Comparison of ENCODE assay signal across 8 cellular contexts in the genomic region with DNA sequence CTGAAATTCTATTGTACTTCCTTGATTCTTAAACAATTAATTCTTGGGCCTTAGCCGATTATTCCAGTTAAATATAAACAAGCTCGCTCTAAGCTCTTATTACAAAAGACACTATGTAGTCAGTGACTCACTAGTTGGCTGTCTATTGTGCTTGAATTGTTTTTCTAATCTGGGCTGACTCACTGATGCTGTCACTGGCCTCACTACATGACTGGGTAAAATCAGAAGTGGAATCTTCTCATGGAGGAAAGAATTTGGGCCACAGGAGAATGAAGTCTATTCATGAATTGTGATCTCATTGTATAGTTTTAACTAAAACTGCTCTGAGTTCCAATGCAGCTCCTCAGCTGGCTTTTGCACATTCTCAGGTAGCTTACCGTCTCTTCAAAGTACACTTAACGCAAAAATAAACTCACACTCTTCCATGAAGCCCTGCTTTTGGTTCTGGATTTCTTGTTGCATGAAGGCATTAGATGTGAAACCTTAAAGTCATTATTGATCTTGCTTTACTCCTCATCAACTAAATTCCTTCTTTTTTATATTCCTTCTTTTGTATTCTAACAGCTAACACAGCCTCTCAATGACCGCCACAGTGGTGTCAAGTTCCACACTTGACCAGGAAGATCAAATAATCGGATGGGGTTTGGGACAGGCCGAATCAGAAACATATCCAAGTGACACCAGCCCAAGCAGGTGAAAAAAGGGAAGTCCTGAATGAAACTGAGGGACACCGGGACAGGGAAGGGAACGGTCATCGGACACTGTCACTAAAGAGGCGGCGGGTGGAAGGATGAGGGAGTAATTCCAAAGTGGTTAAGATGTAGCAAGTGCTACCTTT.
DNase-seq lines count a peak whose midpoint lies in the region; ATAC-seq and TF ChIP-seq lines count a peak whose summit lies in the region.

No MANE protein-coding gene starts in this region.

- H3K27ac ChIP-seq in IMR-90 (ENCODE audit: insufficient read depth, low read length) (peak overlapping the region; percentile 56), skin epidermis (peak overlapping the region in 14 of 21 experiments; percentile 16 to 74 (median 39))

- H3K36me3 ChIP-seq in IMR-90 (ENCODE audit: control insufficient read depth, insufficient read depth, low read length) = peaks cover 12% of the 10 kb centered on the region

- TF ChIP-seq RAD21 in IMR-90 (IDR thresholded peaks at IDR 0.05; ENCODE audit: low read length) = 0 out of 2 replicates have a peak, but pooled peaks have one; percentile 8

- TF ChIP-seq POLR2A in IMR-90 (IDR thresholded peaks at IDR 0.05; ENCODE audit: low read depth, low read length) = no peak

- peaks cover 5 to 20% of the 10 kb centered on the region in 2 experiments for H3K79me1 ChIP-seq in IMR-90 (ENCODE audit: low read depth in 1 of 2, low read length in 2 of 2)

- peak overlapping the region; percentile 92 for H2AK5ac ChIP-seq in IMR-90 (ENCODE audit: low read depth, low read length)

- dilution Hi-C loops in IMR-90 (cut with HindIII; ENCODE audit: low sequenced_read_pairs, unreplicated experiment) = no loop called here

- H3K4me2 ChIP-seq in IMR-90 (ENCODE audit: low read depth, low read length) = peak overlapping the region; percentile 64

- H2AK9ac ChIP-seq in IMR-90 (replicated peaks; ENCODE audit: low read depth, low read length, poor library complexity) = peak overlapping the region; percentile 33

- H2BK20ac ChIP-seq in IMR-90 (ENCODE audit: low read depth, low read length) = peak overlapping the region; percentile 72

- no peaks in the 10 kb centered on the region for H3K9me3 ChIP-seq in IMR-90 (ENCODE audit: control insufficient read depth, insufficient read depth, low read length)

- ATAC-seq in IMR-90 (ENCODE audit: low read depth) = peak; percentile 97
- ATAC-seq in GM21390 (IDR thresholded peaks at IDR 0.05; ENCODE audit: unreplicated experiment) = no peak
- no peak for ATAC-seq in GM18511 (IDR thresholded peaks at IDR 0.05; ENCODE audit: unreplicated experiment)

- BruUV-seq in IMR-90 (replicated peaks; lab: Mats Ljungman, UMichigan) = no TSS peak

- H2BK5ac ChIP-seq in IMR-90 (ENCODE audit: low read depth, low read length, poor library complexity, severe bottlenecking) = peak overlapping the region; percentile 78

- H3K4me3 ChIP-seq in IMR-90 (ENCODE audit: insufficient read depth, low read depth, low read length) (no peak overlapping the region), skin epidermis (no peak overlapping the region)

- H3K14ac ChIP-seq in IMR-90 (replicated peaks; ENCODE audit: low read depth, low read length) = peak overlapping the region; percentile 79

- peaks cover 14% of the 10 kb centered on the region for H3K9me1 ChIP-seq in IMR-90 (ENCODE audit: insufficient read depth, low read length)

- WGBS in IMR-90 (ENCODE audit: extremely low coverage in 2 of 2, insufficient read length in 1 of 2), 2 experiments = no CpG with 5 or more reads among the region's 12 CpGs

- in situ Hi-C loops in IMR-90 (cut with MboI; ENCODE audit: low sequenced_read_pairs) = no loop called here

- peak; percentile 86 for DNase-seq in AG09319 (ENCODE audit: extremely low read depth, low read depth)
- DNase-seq in IMR-90 = peak; percentile 99
- peak; percentile 99 for DNase-seq in amniotic epithelial cell (ENCODE audit: low read depth)
- peak; percentile 11 to 93 for DNase-seq in hippocampal formation (lab: John Stamatoyannopoulos, UW)
- DNase-seq in GM20000 (ENCODE audit: low spot score) = no peak

- peak overlapping the region; percentile 74 for H4K91ac ChIP-seq in IMR-90 (ENCODE audit: insufficient read depth, low read depth, low read length)

- H4K8ac ChIP-seq in IMR-90 (ENCODE audit: low read depth in 2 of 2, low read length in 2 of 2) = peak overlapping the region; percentile 6 to 38; a peak in 1 of 4 replicates

- peak overlapping the region; percentile 80 for H2BK120ac ChIP-seq in IMR-90 (ENCODE audit: low read depth, low read length)

- peak overlapping the region; percentile 60 for H3K18ac ChIP-seq in IMR-90 (ENCODE audit: low read depth, low read length)

- H3K27me3 ChIP-seq in IMR-90 (ENCODE audit: control insufficient read depth, insufficient read depth, low read length) = no peaks in the 10 kb centered on the region

- CTCF ChIA-PET in IMR-90 (lab: Yijun Ruan, JAX) = no interaction called here

- H3K9ac ChIP-seq in IMR-90 (ENCODE audit: low read depth, low read length) = no peak overlapping the region

- POLR2A ChIA-PET in IMR-90 (lab: Charles Lee; ENCODE audit: unreplicated experiment) = interaction anchor here (1.0 kb wide), 1 partner anchor 259 kb away, joined by 3 read pairs; no protein-coding TSS in a partner anchor

- H4K5ac ChIP-seq in IMR-90 (ENCODE audit: low read depth, low read length) = 0 out of 2 replicates have a peak overlapping the region, but pooled peaks have one; percentile 1

- peaks cover 10% of the 10 kb centered on the region for H3K4me1 ChIP-seq in IMR-90 (ENCODE audit: control insufficient read depth, insufficient read depth, low read length)

- H3K4ac ChIP-seq in IMR-90 (ENCODE audit: low read depth, low read length) = peak overlapping the region; percentile 67

- intact Hi-C loops in IMR-90 (cut with micrococcal nuclease) = loop anchor here (1.0 kb wide), 1 partner anchor 264 kb away; no protein-coding TSS in a partner anchor

- H2BK15ac ChIP-seq in IMR-90 (ENCODE audit: low read depth, low read length) = peak overlapping the region; percentile 79; the same call in 1 of the 3 replicates

- peaks cover 6% of the 10 kb centered on the region; the same call in 1 of the 2 replicates for H4K20me1 ChIP-seq in IMR-90 (ENCODE audit: insufficient read depth, low read length)

- TF ChIP-seq CTCF in AG09319 (IDR thresholded peaks at IDR 0.05; ENCODE audit: low read depth, low read length) (no peak), IMR-90 (conservative IDR thresholded peaks at IDR 0.05; ENCODE audit: low read depth, low read length) (no peak), GM20000 (IDR thresholded peaks at IDR 0.05; ENCODE audit: extremely low read depth, missing control alignments) (no peak)

- peak overlapping the region; percentile 78; the same call in 1 of the 2 replicates for H3K23ac ChIP-seq in IMR-90 (ENCODE audit: low read depth, low read length)

- H2AFZ ChIP-seq in IMR-90 (replicated peaks; ENCODE audit: low read length, poor library complexity) = no peak overlapping the region

- H3K56ac ChIP-seq in IMR-90 (ENCODE audit: extremely low read depth, insufficient read depth, low read length) = no peak overlapping the region

TF ChIP-seq in IMR-90, 13 proteins besides CTCF, POLR2A, EP300 and RAD21:
- peak; percentile 37; the same call in 1 of the 2 replicates for TF ChIP-seq MAFK (IDR thresholded peaks at IDR 0.05; ENCODE audit: low read depth, low read length)
- peak; percentile 93 for TF ChIP-seq NFE2L2 (IDR thresholded peaks at IDR 0.05; ENCODE audit: low read depth, low read length)
- peak; percentile 99 for TF ChIP-seq FOS (IDR thresholded peaks at IDR 0.05; ENCODE audit: low read depth, low read length)
- TF ChIP-seq, protein P1, sequence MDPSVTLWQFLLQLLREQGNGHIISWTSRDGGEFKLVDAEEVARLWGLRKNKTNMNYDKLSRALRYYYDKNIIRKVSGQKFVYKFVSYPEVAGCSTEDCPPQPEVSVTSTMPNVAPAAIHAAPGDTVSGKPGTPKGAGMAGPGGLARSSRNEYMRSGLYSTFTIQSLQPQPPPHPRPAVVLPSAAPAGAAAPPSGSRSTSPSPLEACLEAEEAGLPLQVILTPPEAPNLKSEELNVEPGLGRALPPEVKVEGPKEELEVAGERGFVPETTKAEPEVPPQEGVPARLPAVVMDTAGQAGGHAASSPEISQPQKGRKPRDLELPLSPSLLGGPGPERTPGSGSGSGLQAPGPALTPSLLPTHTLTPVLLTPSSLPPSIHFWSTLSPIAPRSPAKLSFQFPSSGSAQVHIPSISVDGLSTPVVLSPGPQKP (IDR thresholded peaks at IDR 0.05; ENCODE audit: borderline replicate concordance, low read depth, low read length) = no peak
- peak; percentile 69 for TF ChIP-seq CEBPB (IDR thresholded peaks at IDR 0.05; ENCODE audit: low read depth, low read length)
- TF ChIP-seq CHD1 (IDR thresholded peaks at IDR 0.05; ENCODE audit: low read depth, low read length) = 0 out of 2 replicates have a peak, but pooled peaks have one; percentile 38
- no peak for TF ChIP-seq RFX5 (IDR thresholded peaks at IDR 0.05; ENCODE audit: low read depth, low read length)
- TF ChIP-seq, protein P2, sequence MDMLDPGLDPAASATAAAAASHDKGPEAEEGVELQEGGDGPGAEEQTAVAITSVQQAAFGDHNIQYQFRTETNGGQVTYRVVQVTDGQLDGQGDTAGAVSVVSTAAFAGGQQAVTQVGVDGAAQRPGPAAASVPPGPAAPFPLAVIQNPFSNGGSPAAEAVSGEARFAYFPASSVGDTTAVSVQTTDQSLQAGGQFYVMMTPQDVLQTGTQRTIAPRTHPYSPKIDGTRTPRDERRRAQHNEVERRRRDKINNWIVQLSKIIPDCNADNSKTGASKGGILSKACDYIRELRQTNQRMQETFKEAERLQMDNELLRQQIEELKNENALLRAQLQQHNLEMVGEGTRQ (IDR thresholded peaks at IDR 0.05; ENCODE audit: low read depth, low read length) = no peak
- peak; percentile 72; the same call in 1 of the 2 replicates for TF ChIP-seq BHLHE40 (IDR thresholded peaks at IDR 0.05; ENCODE audit: low read depth, low read length)
- TF ChIP-seq MAZ (IDR thresholded peaks at IDR 0.05; ENCODE audit: borderline replicate concordance, low read depth, low read length) = 0 out of 2 replicates have a peak, but pooled peaks have one; percentile 17
